ENCODE assay signal across 17 cellular contexts in the genomic region with DNA sequence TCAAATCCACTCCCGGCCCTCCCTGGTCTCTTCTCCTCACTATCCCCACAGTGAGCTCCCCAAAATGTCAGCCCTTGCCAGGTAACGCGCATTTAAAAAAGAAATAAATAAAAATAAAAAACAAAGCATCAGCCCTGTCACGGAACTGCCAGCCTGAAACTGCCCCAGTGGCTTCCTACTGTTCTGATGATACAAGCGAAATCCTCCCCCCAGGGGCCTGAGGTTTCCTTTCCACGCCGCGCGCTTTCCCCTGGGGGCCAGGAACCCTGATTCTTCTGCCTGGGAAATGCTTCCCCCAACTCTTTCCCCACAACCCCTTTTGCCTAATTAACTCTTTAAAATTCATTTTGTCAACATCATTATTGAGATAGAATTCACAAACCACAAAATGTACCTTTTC. TPM values are rescaled to one million over a fixed set of nuclear protein-coding genes. Genes with fewer than 3 reads are reported as not detected.
DNase-seq lines count a peak whose midpoint lies in the region; ATAC-seq and TF ChIP-seq lines count a peak whose summit lies in the region.
"Had no signal": no experiment of that assay in that cellular context is flagged by ENCODE, and none has a peak within 500 bp of the region (broad histone marks: within the 10 kb centered on the region; RNA-seq: fewer than 3 reads in every experiment).

No MANE protein-coding gene starts in this region.

- TF ChIP-seq CTCF in WERI-Rb-1 (IDR thresholded peaks at IDR 0.05; ENCODE audit: low read depth, low read length), result no peak
- no peak for TF ChIP-seq CTCF in natural killer cell (IDR thresholded peaks at IDR 0.05)
- no peak for TF ChIP-seq CTCF in upper lobe of right lung (IDR thresholded peaks at IDR 0.05)
- no peak for TF ChIP-seq CTCF in GM23338 (conservative IDR thresholded peaks at IDR 0.05; ENCODE audit: low read depth in 2 of 2)

- H4K20me1 ChIP-seq in GM23338 (replicated peaks; ENCODE audit: insufficient read depth), result no peaks in the 10 kb centered on the region

- no peaks in the 10 kb centered on the region for H3K4me1 ChIP-seq in upper lobe of right lung
- H3K4me1 ChIP-seq in GM23338 (ENCODE audit: insufficient read depth), result no peaks in the 10 kb centered on the region
- H3K4me1 ChIP-seq: SJCRH30 had no signal

- intact Hi-C loops in natural killer cell (cut with micrococcal nuclease), result no loop called here
- intact Hi-C loops in upper lobe of right lung (cut with DNase I), result no loop called here

- H3K36me3 ChIP-seq in WERI-Rb-1 (no peaks in the 10 kb centered on the region), upper lobe of right lung (no peaks in the 10 kb centered on the region), GM23338 (ENCODE audit: insufficient read depth) (no peaks in the 10 kb centered on the region)
- H3K36me3 ChIP-seq: SJCRH30 had no signal

- peaks cover 27% of the 10 kb centered on the region for H3K27me3 Mint-ChIP-seq in stimulated activated naive CD8-positive, alpha-beta T cell treated with anti-CD3 and anti-CD28 coated beads, Interleukin-15, amount 100 ng/mL, for 72 hours
- H3K27me3 Mint-ChIP-seq in natural killer cell (ENCODE audit: low read depth in 2 of 2) (peaks cover 0 to 22% of the 10 kb centered on the region in 2 donors), GM23338 (ENCODE audit: insufficient read depth, low read depth, poor library complexity) (no peaks in the 10 kb centered on the region)

- peaks cover 26% of the 10 kb centered on the region for H3K4me1 Mint-ChIP-seq in stimulated activated naive CD8-positive, alpha-beta T cell treated with anti-CD3 and anti-CD28 coated beads, Interleukin-15, amount 100 ng/mL, for 72 hours
- H3K4me1 Mint-ChIP-seq in natural killer cell, result peaks cover 11 to 27% of the 10 kb centered on the region in 2 donors
- H3K4me1 Mint-ChIP-seq in GM23338, result no peaks in the 10 kb centered on the region

- peak overlapping the region; percentile 8 for H3K4me3 ChIP-seq in WERI-Rb-1 (ENCODE audit: low read depth, low read length)
- no peak overlapping the region for H3K4me3 ChIP-seq in upper lobe of right lung
- H3K4me3 ChIP-seq in GM23338, result no peak overlapping the region
- H3K4me3 ChIP-seq: SJCRH30 had no signal

- H3F3A ChIP-seq in GM23338 (replicated peaks; ENCODE audit: low read depth), result no peaks in the 10 kb centered on the region

- no peaks in the 10 kb centered on the region for H3K79me2 ChIP-seq in GM23338 (replicated peaks; ENCODE audit: insufficient read depth)

- no peak overlapping the region for H3K4me2 ChIP-seq in GM23338

- H3K27me3 ChIP-seq in WERI-Rb-1 (ENCODE audit: insufficient read depth, low read depth, severe bottlenecking) (no peaks in the 10 kb centered on the region), upper lobe of right lung (no peaks in the 10 kb centered on the region), GM23338 (ENCODE audit: insufficient read depth) (no peaks in the 10 kb centered on the region)
- H3K27me3 ChIP-seq: SJCRH30 had no signal

- ATAC-seq in stimulated activated naive CD8-positive, alpha-beta T cell treated with anti-CD3 and anti-CD28 coated beads, Interleukin-15, amount 100 ng/mL, for 72 hours, result peak; percentile 63
- no peak for ATAC-seq in stimulated activated naive CD8-positive, alpha-beta T cell treated with anti-CD3 and anti-CD28 coated beads, Interleukin-15, Interleukin-2, amounts not matched to agents 100 U/mL and 50 U/mL, for 24 hours
- ATAC-seq in natural killer cell, result peak in 1 of 3 donors; percentile 46
- no peak for ATAC-seq in upper lobe of right lung
- no peak for ATAC-seq in GM23338
- no peak for ATAC-seq in HG02852 (IDR thresholded peaks at IDR 0.05; ENCODE audit: unreplicated experiment)

- DNase-seq in stimulated activated naive CD8-positive, alpha-beta T cell treated with anti-CD3 and anti-CD28 coated beads, Interleukin-15, amount 100 ng/mL, for 72 hours, result no peak
- no peak for DNase-seq in stimulated activated naive CD8-positive, alpha-beta T cell treated with anti-CD3 and anti-CD28 coated beads, Interleukin-15, Interleukin-2, amounts not matched to agents 100 U/mL and 50 U/mL, for 24 hours
- no peak for DNase-seq in WERI-Rb-1
- DNase-seq in natural killer cell, result no peak
- DNase-seq in upper lobe of right lung, result peak; percentile 16
- DNase-seq in GM23338 (ENCODE audit: low spot score), result no peak
- DNase-seq in SIG-M5 treated with dmso at 0.1 percent for 504 hours (lab: John Stamatoyannopoulos, UW; ENCODE audit: unreplicated experiment), result no peak
- DNase-seq: DND-41, H9, IMR-90, NCI-H1436 treated with DMSO at 0.1 percent for 48 hours, NCI-H2029, NCI-H2171, NCI-H526, SJCRH30 had no signal

- H3K9me2 ChIP-seq in GM23338 (ENCODE audit: insufficient read depth), result no peaks in the 10 kb centered on the region

- H3K36me3 Mint-ChIP-seq in natural killer cell, result peaks cover 8% of the 10 kb centered on the region
- peaks cover 16% of the 10 kb centered on the region; the same call in 2 of the 3 replicates for H3K36me3 Mint-ChIP-seq in GM23338 (ENCODE audit: low read depth)

- H2AFZ ChIP-seq in GM23338, result no peak overlapping the region

- H3K9me3 Mint-ChIP-seq in stimulated activated naive CD8-positive, alpha-beta T cell treated with anti-CD3 and anti-CD28 coated beads, Interleukin-15, amount 100 ng/mL, for 72 hours, result peaks cover 12% of the 10 kb centered on the region in 2 donors
- H3K9me3 Mint-ChIP-seq in natural killer cell, result peaks cover 0 to 6% of the 10 kb centered on the region in 2 donors
- H3K9me3 Mint-ChIP-seq in GM23338, result peaks cover 19% of the 10 kb centered on the region

- H3K27ac ChIP-seq in WERI-Rb-1, result peak overlapping the region; percentile 66
- H3K27ac ChIP-seq in upper lobe of right lung, result no peak overlapping the region
- no peak overlapping the region for H3K27ac ChIP-seq in GM23338 (ENCODE audit: low read depth)
- H3K27ac ChIP-seq: HL-60, SJCRH30 had no signal

- peak overlapping the region in 1 of 2 donors; percentile 75 for H3K27ac Mint-ChIP-seq in stimulated activated naive CD8-positive, alpha-beta T cell treated with anti-CD3 and anti-CD28 coated beads, Interleukin-15, amount 100 ng/mL, for 72 hours
- no peak overlapping the region for H3K27ac Mint-ChIP-seq in natural killer cell
- H3K27ac Mint-ChIP-seq in GM23338, result no peak overlapping the region

- H3K9me3 ChIP-seq in WERI-Rb-1 (ENCODE audit: severe bottlenecking) (peaks cover 5% of the 10 kb centered on the region), upper lobe of right lung (no peaks in the 10 kb centered on the region)
- H3K9me3 ChIP-seq: SJCRH30 had no signal

- H3K4me3 Mint-ChIP-seq in stimulated activated naive CD8-positive, alpha-beta T cell treated with anti-CD3 and anti-CD28 coated beads, Interleukin-15, amount 100 ng/mL, for 72 hours, result peak overlapping the region; percentile 19 to 31
- H3K4me3 Mint-ChIP-seq in natural killer cell, result peak overlapping the region; percentile 47
- no peak overlapping the region for H3K4me3 Mint-ChIP-seq in GM23338
- H3K4me3 Mint-ChIP-seq: H9 had no signal

TF ChIP-seq in GM23338, 12 proteins besides CTCF, POLR2A, EP300 and RAD21 (continues in another document):
- TF ChIP-seq EZH2 (IDR thresholded peaks at IDR 0.05; ENCODE audit: low read depth, unreplicated experiment), result no peak
- TF ChIP-seq POLR2AphosphoS5 (IDR thresholded peaks at IDR 0.05; ENCODE audit: low read depth), result no peak

RNA-seq across cellular contexts. Expression of a gene that starts 12.2 kb away (rescaled TPM):
- total RNA-seq in natural killer cell (1 to 10 TPM; 7.2 to 9.9 (median 7.9) TPM), upper lobe of right lung (33.3 TPM)
- 3.5 and 6.3 TPM in 2 replicates for total RNA-seq in GM23338 (2014; rRNA removed; shearing (Covaris generic))
- polyA plus RNA-seq in GM23338 (2016; fragmentation: Nextera tagmentation; extraction: Ambion mirVana), result 2.7 and 3.5 TPM in 2 replicates
